Comparison of ENCODE assay signal across 19 cellular contexts in genomic region chr6:158609455-158610155, GRCh38.
"Had no signal": no experiment of that assay in that cellular context is flagged by ENCODE, and none has a peak within 500 bp of the region (broad histone marks: within the 10 kb centered on the region; RNA-seq: fewer than 3 reads in every experiment).

No MANE protein-coding gene starts in this region.

- ATAC-seq: foreskin keratinocyte, left colon, WTC11 had no signal

- H3K4me1 Mint-ChIP-seq: naive B cell had no signal

- FAIRE-seq: TTC549 had no signal

- H3K4me1 ChIP-seq: parathyroid adenoma had no signal

- H3K27ac Mint-ChIP-seq: activated naive CD4-positive, alpha-beta T cell treated with anti-CD3 and anti-CD28 coated beads, Interleukin-2, amount 10 ng/mL, durations not matched to agents 7 days and 5 days; activated T-helper 2 cell treated with anti-CD3 and anti-CD28 coated beads, Interferon-gamma antibody, Interleukin-2, Interleukin-4, amounts not matched to agents 10 μg/mL and 5 μg/mL and 100 μg/mL, durations not matched to agents 14 hours and 24 hours and 36 hours; naive B cell had no signal

- H3K27me3 Mint-ChIP-seq: activated naive CD4-positive, alpha-beta T cell treated with anti-CD3 and anti-CD28 coated beads, Interleukin-2, amount 10 ng/mL, durations not matched to agents 7 days and 5 days; naive B cell had no signal

- H3K27ac ChIP-seq: foreskin keratinocyte, parathyroid adenoma, skin epidermis, upper lobe of left lung had no signal

- H3K27me3 ChIP-seq: foreskin keratinocyte, upper lobe of left lung had no signal

- H3K4me3 Mint-ChIP-seq: activated naive CD4-positive, alpha-beta T cell treated with anti-CD3 and anti-CD28 coated beads, Interleukin-2, amount 10 ng/mL, durations not matched to agents 7 days and 5 days; naive B cell; WTC11 had no signal

- H3K4me3 ChIP-seq: skin epidermis, upper lobe of left lung had no signal

- DNase-seq: activated CD4-positive, alpha-beta T cell treated with anti-CD3 and anti-CD28 coated beads for 4 hours; activated naive CD4-positive, alpha-beta T cell treated with anti-CD3 and anti-CD28 coated beads, Interleukin-2, amount 10 ng/mL, durations not matched to agents 7 days and 5 days; central memory CD4-positive, alpha-beta T cell; cortex of kidney; effector CD4-positive, alpha-beta T cell; foreskin keratinocyte; left colon; mammary epithelial cell; naive B cell; stimulated activated CD4-positive, alpha-beta T cell treated with anti-CD3 and anti-CD28 coated beads, Interleukin-15, amount 100 ng/mL, for 24 hours; stimulated activated CD4-positive, alpha-beta T cell treated with anti-CD3 and anti-CD28 coated beads, Interleukin-4, amount 100 ng/mL, for 1 hour; stimulated activated naive CD4-positive, alpha-beta T cell; SW 1271; upper lobe of left lung had no signal

- H3K9ac ChIP-seq: parathyroid adenoma had no signal

- H3K9me3 ChIP-seq: upper lobe of left lung had no signal
